Comparison of ENCODE assay signal across 29 cellular contexts in genomic region chr4:149796381-149796780, GRCh38. TPM values are rescaled to one million over a fixed set of nuclear protein-coding genes. Genes with fewer than 3 reads are reported as not detected.
"Had no signal": no experiment of that assay in that cellular context is flagged by ENCODE, and none has a peak within 500 bp of the region (broad histone marks: within the 10 kb centered on the region; RNA-seq: fewer than 3 reads in every experiment).

No MANE protein-coding gene starts in this region.

- H3K27me3 ChIP-seq: left lung, neural progenitor cell, stomach, suprapubic skin, tibial nerve, uterus had no signal

- H3K4me1 ChIP-seq: left lung, neural progenitor cell, stomach, suprapubic skin, tibial nerve, uterus had no signal

- H3K4me3 ChIP-seq: left lung, lung, neural progenitor cell, smooth muscle cell, stomach, suprapubic skin, tibial nerve, uterus had no signal

- H3K9ac ChIP-seq: neural progenitor cell had no signal

- ATAC-seq: left lung; naive thymus-derived CD8-positive, alpha-beta T cell had no signal

- H3K4me2 ChIP-seq: neural progenitor cell, smooth muscle cell had no signal

- DNase-seq: activated CD4-positive, alpha-beta memory T cell treated with anti-CD3 and anti-CD28 coated beads for 36 hours; activated CD4-positive, alpha-beta T cell treated with anti-CD3 and anti-CD28 coated beads for 48 hours; activated naive CD4-positive, alpha-beta T cell treated with Interleukin-2 at 50 U/mL for 16 hours; activated naive CD8-positive, alpha-beta T cell treated with anti-CD3 and anti-CD28 coated beads for 36 hours; activated T-cell treated with anti-CD3 and anti-CD28 coated beads, Interleukin-2, amount 50 U/mL, for 48 hours; cortex of kidney; endodermal cell; foreskin fibroblast; immature natural killer cell; kidney glomerular epithelial cell; left lung; naive thymus-derived CD8-positive, alpha-beta T cell; stimulated activated CD4-positive, alpha-beta T cell treated with anti-CD3 and anti-CD28 coated beads, Interleukin-15, amount 100 ng/mL, for 24 hours; stomach; T1000; uterus had no signal

- H3K36me3 ChIP-seq: left lung, neural progenitor cell, stomach, suprapubic skin, tibial nerve, uterus had no signal

- H3K9me3 ChIP-seq: left lung, stomach, suprapubic skin, tibial nerve, uterus had no signal

- H3K27ac ChIP-seq: left lung, neural progenitor cell, stomach, suprapubic skin, tibial nerve, uterus had no signal

RNA-seq across cellular contexts. Expression of gene IQCM, which starts 19.3 kb away (rescaled TPM):
- total RNA-seq: activated CD4-positive, alpha-beta memory T cell treated with anti-CD3 and anti-CD28 coated beads for 36 hours; activated naive CD8-positive, alpha-beta T cell treated with anti-CD3 and anti-CD28 coated beads for 36 hours; cerebellum; endodermal cell; epithelial cell of proximal tubule; fibroblast of lung; glomerular endothelial cell; left lung; lung; naive thymus-derived CD8-positive, alpha-beta T cell; osteoblast; posterior vena cava; renal cortical epithelial cell; sciatic nerve; smooth muscle cell; stomach; suprapubic skin; tibial nerve had no signal
- polyA plus RNA-seq: fibroblast of lung; immature natural killer cell; lung; naive thymus-derived CD8-positive, alpha-beta T cell; smooth muscle cell; stomach had no signal
